17 cellular contexts compared by ENCODE assay signal in genomic region chr16:29990033-29990432, GRCh38. TPM values are rescaled to one million over a fixed set of nuclear protein-coding genes. Genes with fewer than 3 reads are reported as not detected.
A peak's percentile ranks its signal among the peaks of the same experiment; 100 is the strongest.
DNase-seq lines count a peak whose midpoint lies in the region; ATAC-seq and TF ChIP-seq lines count a peak whose summit lies in the region.
"Had no signal": no experiment of that assay in that cellular context is flagged by ENCODE, and none has a peak within 500 bp of the region (broad histone marks: within the 10 kb centered on the region; RNA-seq: fewer than 3 reads in every experiment).

No MANE protein-coding gene starts in this region.

- TF ChIP-seq EP300 in upper lobe of left lung (IDR thresholded peaks at IDR 0.05), result no peak

- no peak for DNase-seq in left colon
- peak; percentile 65 for DNase-seq in lung (ENCODE audit: low spot score)
- DNase-seq in upper lobe of left lung, result peak in 1 of 2 donors; percentile 70
- DNase-seq in NCI-H524 (lab: John Stamatoyannopoulos, UW), result no peak
- no peak for DNase-seq in DMS153 (lab: John Stamatoyannopoulos, UW)
- DNase-seq in stimulated activated CD4-positive, alpha-beta T cell treated with anti-CD3 and anti-CD28 coated beads, Interleukin-4, amount 100 ng/mL, for 4 hours, result no peak
- no peak for DNase-seq in NCI-H2107 treated with DMSO at 0.1 percent for 48 hours (lab: John Stamatoyannopoulos, UW; ENCODE audit: unreplicated experiment)
- DNase-seq: BE2C; C1 segment of cervical spinal cord; Caco-2; CD4-positive, CD25-positive, alpha-beta regulatory T cell; DMS79; GF-D8 had no signal

- H3K36me3 ChIP-seq in HEK293 (ENCODE audit: control insufficient read depth in 2 of 2, insufficient read depth in 1 of 2, low read length in 2 of 2) (peaks cover 23 to 97% of the 10 kb centered on the region in 2 experiments), lung (ENCODE audit: control insufficient read depth in 2 of 2, insufficient read depth in 2 of 2, low read length in 2 of 2) (peaks cover 12 to 76% of the 10 kb centered on the region in 2 donors), upper lobe of left lung (peaks cover 35 to 88% (median 75%) of the 10 kb centered on the region in 4 donors)

- no peaks in the 10 kb centered on the region for H3K27me3 ChIP-seq in lung (ENCODE audit: control insufficient read depth, insufficient read depth)
- H3K27me3 ChIP-seq in upper lobe of left lung, result no peaks in the 10 kb centered on the region
- H3K27me3 ChIP-seq: BE2C had no signal

- H3K27ac ChIP-seq in HEK293 (ENCODE audit: extremely low read depth, low read depth, low read length), result 0 out of 2 replicates have a peak overlapping the region, but pooled peaks have one; percentile 19
- no peak overlapping the region for H3K27ac ChIP-seq in lung (ENCODE audit: low read depth in 1 of 2, low read length in 1 of 2)
- peak overlapping the region; percentile 73 to 92 (median 80) for H3K27ac ChIP-seq in upper lobe of left lung

- ATAC-seq in left colon, result peak; percentile 72
- peak; percentile 36 for ATAC-seq in lung (ENCODE audit: insufficient read depth, low FRiP score)
- peak in 1 of 2 donors; percentile 72 for ATAC-seq in upper lobe of left lung (ENCODE audit: low FRiP score in 2 of 2)
- ATAC-seq: GM23338, HCT116 had no signal

- POLR2A ChIA-PET in HEK293 (lab: Yijun Ruan, JAX), result interaction anchor here (1.2 to 1.9 kb wide), 2 partner anchors 16 to 28 kb away, joined by 4 to 7 read pairs; partner anchors contain the start of genes TAOK2 and TMEM219

- intact Hi-C loops in left colon (cut with DNase I, micrococcal nuclease), result no loop called here

- H3K9me3 ChIP-seq in HEK293 (ENCODE audit: control insufficient read depth, insufficient read depth, low read depth, low read length) (no peaks in the 10 kb centered on the region), lung (ENCODE audit: control insufficient read depth in 2 of 2, insufficient read depth in 1 of 2, low read length in 1 of 2) (no peaks in the 10 kb centered on the region), upper lobe of left lung (no peaks in the 10 kb centered on the region)
- H3K9me3 ChIP-seq: BE2C, Caco-2 had no signal

- WGBS in lung, 2 donors, result 83% methylated on average over 2 of the region's 2 CpGs
- WGBS in upper lobe of left lung, 2 donors, result 56 to 80% methylated on average over 2 of the region's 2 CpGs

- CTCF ChIA-PET in HEK293 (lab: Yijun Ruan, JAX), result interaction anchor here (0.5 kb wide), 1 partner anchor 49 kb away, joined by 3 read pairs; no protein-coding TSS in a partner anchor

- H3K4me1 ChIP-seq in HEK293 (ENCODE audit: control insufficient read depth, insufficient read depth, low read length) (no peaks in the 10 kb centered on the region; the same call in 1 of the 2 replicates), lung (ENCODE audit: control insufficient read depth in 2 of 2, insufficient read depth in 2 of 2, low read length in 2 of 2) (peaks cover 0 to 14% of the 10 kb centered on the region in 2 donors), upper lobe of left lung (peaks cover 17 to 76% (median 59%) of the 10 kb centered on the region in 4 donors)
- H3K4me1 ChIP-seq: BE2C had no signal

- no peak for TF ChIP-seq POLR2A in upper lobe of left lung (IDR thresholded peaks at IDR 0.05)

- H3K4me3 ChIP-seq in HEK293 (ENCODE audit: low read depth, low read length), result no peak overlapping the region
- no peak overlapping the region for H3K4me3 ChIP-seq in lung
- peak overlapping the region in 1 of 4 donors; percentile 40 for H3K4me3 ChIP-seq in upper lobe of left lung
- H3K4me3 ChIP-seq: GM23338 had no signal

- TF ChIP-seq CTCF in HEK293 (tag by site-specific recombination; IDR thresholded peaks at IDR 0.05) (no peak), lung (IDR thresholded peaks at IDR 0.05; ENCODE audit: control extremely low read depth, extremely low read depth) (no peak), upper lobe of left lung (IDR thresholded peaks at IDR 0.05) (no peak)

TF ChIP-seq in HEK293, 187 proteins besides CTCF, POLR2A, EP300 and RAD21:
- TF ChIP-seq ZNF571 (tag by site-specific recombination; IDR thresholded peaks at IDR 0.05) (no peak), PRDM10 (tag by site-specific recombination; IDR thresholded peaks at IDR 0.05) (0 out of 2 replicates have a peak, but pooled peaks have one; percentile 13), KLF1 (tag by site-specific recombination; IDR thresholded peaks at IDR 0.05) (peak; percentile 90)

RNA-seq across cellular contexts. Expression of gene HIRIP3, which starts 5.4 kb away (rescaled TPM):
- total RNA-seq in left colon (10 to 100 TPM in 1 of 2 donors, 1 to 10 TPM in 1; 7.6 to 11.9 TPM), lung (10 to 100 TPM; 16.9 to 22.7 TPM), upper lobe of left lung (10 to 100 TPM; 11.5 to 28.2 (median 25.0) TPM)
- 10 to 100 TPM; 13.1 to 18.4 TPM for polyA plus RNA-seq in lung

RNA-seq across cellular contexts. Expression of gene INO80E, which starts 6.0 kb away (rescaled TPM):
- total RNA-seq in left colon, result 10 to 100 TPM; 61.4 to 73.7 TPM
- total RNA-seq in lung, result 10 to 100 TPM; 37.5 to 68.5 TPM
- 100 to 1,000 TPM in 1 of 2 donors, 10 to 100 TPM in 1; 51.8 to 105 TPM for polyA plus RNA-seq in lung
- total RNA-seq in upper lobe of left lung, result 10 to 100 TPM; 29.5 to 82.8 (median 55.7) TPM

RNA-seq across cellular contexts. Expression of gene TAOK2, which starts 16.4 kb away (rescaled TPM):
- total RNA-seq in left colon, result 10 to 100 TPM; 44.5 TPM
- total RNA-seq in lung, result 10 to 100 TPM; 55.3 to 71.8 TPM
- 10 to 100 TPM; 33.8 to 55.5 TPM for polyA plus RNA-seq in lung
- total RNA-seq in upper lobe of left lung, result 100 to 1,000 TPM in 2 of 6 donors, 10 to 100 TPM in 4; 70.2 to 195 (median 81.5) TPM

RNA-seq across cellular contexts. Expression of gene DOC2A, which starts 20.8 kb away (rescaled TPM):
- total RNA-seq in left colon (1 to 10 TPM; 7.5 to 9.2 TPM), lung (1 to 10 TPM; 2.4 to 8.7 TPM), upper lobe of left lung (10 to 100 TPM in 1 of 6 donors, 1 to 10 TPM in 5; 1.2 to 11.0 (median 6.5) TPM)
- polyA plus RNA-seq in lung, result 1 to 10 TPM; 1.4 to 2.9 TPM
- total RNA-seq: CD4-positive, CD25-positive, alpha-beta regulatory T cell; Daoy had no signal
- polyA plus RNA-seq: CD4-positive, CD25-positive, alpha-beta regulatory T cell had no signal

RNA-seq across cellular contexts. Expression of gene TMEM219, which starts 28.2 kb away (rescaled TPM):
- total RNA-seq in left colon (100 to 1,000 TPM; 187 to 192 TPM), lung (100 to 1,000 TPM in 1 of 2 donors, 10 to 100 TPM in 1; 56.4 to 141 TPM), upper lobe of left lung (100 to 1,000 TPM in 5 of 6 donors, 10 to 100 TPM in 1; 95.4 to 187 (median 139) TPM)
- 100 to 1,000 TPM; 127 to 210 TPM for polyA plus RNA-seq in lung

Comparison
In these comparisons a context has a peak if more than half of its experiments do, and no peak if none do; other contexts are left out.
1. H3K27ac ChIP-seq: peak in HEK293 (single experiment) and upper lobe of left lung (4 of 4); none in lung (0 of 2).